Comparison of ENCODE assay signal across 26 cellular contexts in genomic region chr2:239729151-239729550, GRCh38.
"Had no signal": no experiment of that assay in that cellular context is flagged by ENCODE, and none has a peak within 500 bp of the region (broad histone marks: within the 10 kb centered on the region; RNA-seq: fewer than 3 reads in every experiment).

No MANE protein-coding gene starts in this region.

- DNase-seq: activated CD4-positive, alpha-beta T cell treated with anti-CD3 and anti-CD28 coated beads for 4 hours; activated CD8-positive, alpha-beta memory T cell treated with anti-CD3 and anti-CD28 coated beads, Interleukin-2, amount 50 U/mL, for 4 hours; activated CD8-positive, alpha-beta T cell treated with anti-CD3 and anti-CD28 coated beads for 36 hours; activated effector memory CD4-positive, alpha-beta T cell treated with Interleukin-2 at 50 U/mL for 16 hours; activated naive CD4-positive, alpha-beta T cell; activated T-cell treated with anti-CD3 and anti-CD28 coated beads, Interleukin-2, amount 50 U/mL, for 1 hour; MG63; MV-4-11; NCI-H1092 treated with DMSO at 0.1 percent for 48 hours; NCI-H1436; NCI-H1694 treated with DMSO at 0.1 percent for 48 hours; NCI-H2029 treated with DMSO at 0.1 percent for 48 hours; NCI-H345; NCI-H510A; NCI-H526 treated with DMSO at 0.1 percent for 48 hours; NCI-H82; OCI-M1; RPMI8226; SHP77 treated with DMSO at 0.1 percent for 48 hours had no signal

- H3K4me1 Mint-ChIP-seq: activated naive CD4-positive, alpha-beta T cell treated with anti-CD3 and anti-CD28 coated beads, Interleukin-2, amount 50 U/mL, for 24 hours had no signal

- H3K36me3 ChIP-seq: ascending aorta, MG63 had no signal

- H3K4me2 ChIP-seq: KMS-11 had no signal

- H3K27ac ChIP-seq: ascending aorta, body of pancreas, KMS-11 had no signal

- H3K4me3 ChIP-seq: ascending aorta, body of pancreas, MG63 had no signal

- H3K9ac ChIP-seq: KMS-11 had no signal

- H3K27ac Mint-ChIP-seq: activated CD8-positive, alpha-beta T cell treated with anti-CD3 and anti-CD28 coated beads for 36 hours; activated naive CD4-positive, alpha-beta T cell treated with anti-CD3 and anti-CD28 coated beads, Interleukin-2, amount 50 U/mL, for 24 hours; T-helper 1 cell treated with Interleukin-12 subunit alpha and Interleukin-12 subunit beta and Interleukin-4 antibody, amounts not matched to agents 30 μg/mL and 1 μg/mL, for 36 hours had no signal

- H3K27me3 ChIP-seq: ascending aorta, body of pancreas, MG63 had no signal

- H3K4me3 Mint-ChIP-seq: activated CD8-positive, alpha-beta T cell treated with anti-CD3 and anti-CD28 coated beads for 36 hours; activated naive CD4-positive, alpha-beta T cell treated with anti-CD3 and anti-CD28 coated beads, Interleukin-2, amount 50 U/mL, for 24 hours; T-helper 1 cell treated with Interleukin-12 subunit alpha and Interleukin-12 subunit beta and Interleukin-4 antibody, amounts not matched to agents 30 μg/mL and 1 μg/mL, for 36 hours had no signal

- H3K9me3 Mint-ChIP-seq: activated naive CD4-positive, alpha-beta T cell treated with anti-CD3 and anti-CD28 coated beads, Interleukin-2, amount 50 U/mL, for 24 hours had no signal

- ATAC-seq: activated CD4-positive, CD25-positive, alpha-beta regulatory T cell treated with anti-CD3 and anti-CD28 coated beads, Interleukin-2, amount 50 U/mL, for 24 hours; activated CD8-positive, alpha-beta T cell treated with anti-CD3 and anti-CD28 coated beads for 36 hours; body of pancreas; Panc1 had no signal

- H3K9me3 ChIP-seq: ascending aorta, body of pancreas, MG63 had no signal

- H3K36me3 Mint-ChIP-seq: activated naive CD4-positive, alpha-beta T cell treated with anti-CD3 and anti-CD28 coated beads, Interleukin-2, amount 50 U/mL, for 24 hours had no signal

- H3K27me3 Mint-ChIP-seq: activated CD8-positive, alpha-beta T cell treated with anti-CD3 and anti-CD28 coated beads for 36 hours; activated naive CD4-positive, alpha-beta T cell treated with anti-CD3 and anti-CD28 coated beads, Interleukin-2, amount 50 U/mL, for 24 hours had no signal

- H3K4me1 ChIP-seq: body of pancreas had no signal
